18 cellular contexts compared by ENCODE assay signal in genomic region chr22:44086759-44087158, GRCh38.
A peak's percentile ranks its signal among the peaks of the same experiment; 100 is the strongest.
DNase-seq lines count a peak whose midpoint lies in the region; ATAC-seq and TF ChIP-seq lines count a peak whose summit lies in the region.
"Had no signal": no experiment of that assay in that cellular context is flagged by ENCODE, and none has a peak within 500 bp of the region (broad histone marks: within the 10 kb centered on the region; RNA-seq: fewer than 3 reads in every experiment).

No MANE protein-coding gene starts in this region.

- no peaks in the 10 kb centered on the region for H3K9me3 ChIP-seq in adrenal gland (replicated peaks in 1 of 3)
- no peaks in the 10 kb centered on the region for H3K9me3 ChIP-seq in fibroblast of lung (ENCODE audit: control insufficient read depth, insufficient read depth, low read depth, low read length)
- peaks cover 3% of the 10 kb centered on the region for H3K9me3 ChIP-seq in suprapubic skin
- H3K9me3 ChIP-seq: SJCRH30, thoracic aorta had no signal

- intact Hi-C loops in adrenal gland (cut with DNase I) = no loop called here

- H3K27ac ChIP-seq in adrenal gland (peak overlapping the region in 3 of 5 donors; percentile 34 to 81 (median 74)), fibroblast of lung (ENCODE audit: insufficient read depth, low read length) (peak overlapping the region; percentile 2), suprapubic skin (peak overlapping the region; percentile 9)
- H3K27ac ChIP-seq: SJCRH30, thoracic aorta had no signal

- WGBS in adrenal gland, 4 donors = 50 to 55% (median 53%) methylated on average over 7 of the region's 7 CpGs
- 55% methylated on average over 7 of the region's 7 CpGs for WGBS in suprapubic skin

- H3K9ac ChIP-seq in fibroblast of lung (ENCODE audit: insufficient read depth, low read length) = no peak overlapping the region

- DNase-seq in adrenal gland = no peak
- DNase-seq in fibroblast of lung (ENCODE audit: low read depth in 2 of 2) = no peak
- DNase-seq in nephron progenitor cell = no peak
- DNase-seq in suprapubic skin (ENCODE audit: low spot score in 2 of 2) = no peak
- DNase-seq in NK-92 treated with Interleukin-12 subunit alpha and Interleukin-12 subunit beta, amount 100 ng/mL, for 24 hours (lab: John Stamatoyannopoulos, UW) = no peak
- no peak for DNase-seq in activated naive CD4-positive, alpha-beta T cell treated with anti-CD3 and anti-CD28 coated beads, Interleukin-2, amount 50 U/mL, for 16 hours
- DNase-seq: activated CD8-positive, alpha-beta memory T cell treated with anti-CD3 and anti-CD28 coated beads, Interleukin-2, amount 50 U/mL, for 4 hours; activated effector memory CD4-positive, alpha-beta T cell treated with anti-CD3 and anti-CD28 coated beads, Interleukin-2, amount 50 U/mL, for 16 hours; caudate nucleus; DND-41; GOT3; kidney glomerular epithelial cell; MM.1S; NCI-H226; SJCRH30; T-helper 2 cell had no signal

- H3K36me3 Mint-ChIP-seq in nephron progenitor cell (ENCODE audit: low read depth) = peaks cover 10% of the 10 kb centered on the region

- H3K36me3 ChIP-seq in adrenal gland (replicated peaks in 1 of 2) = no peaks in the 10 kb centered on the region
- no peaks in the 10 kb centered on the region for H3K36me3 ChIP-seq in fibroblast of lung (ENCODE audit: control insufficient read depth, insufficient read depth, low read length)
- H3K36me3 ChIP-seq in suprapubic skin = no peaks in the 10 kb centered on the region
- H3K36me3 ChIP-seq: SJCRH30, thoracic aorta had no signal

- no peak for ATAC-seq in HG02678 (IDR thresholded peaks at IDR 0.05; ENCODE audit: unreplicated experiment)

- no peak for TF ChIP-seq EP300 in suprapubic skin (IDR thresholded peaks at IDR 0.05)

- H3K4me1 ChIP-seq in adrenal gland (replicated peaks in 1 of 2) (peaks cover 24 to 41% of the 10 kb centered on the region in 2 donors), fibroblast of lung (ENCODE audit: control insufficient read depth, extremely low read depth, insufficient read depth, low read length) (no peaks in the 10 kb centered on the region), suprapubic skin (peaks cover 41% of the 10 kb centered on the region)
- H3K4me1 ChIP-seq: SJCRH30 had no signal

- H3K27ac Mint-ChIP-seq in nephron progenitor cell = peak overlapping the region; percentile 75

- H3K9me3 Mint-ChIP-seq in nephron progenitor cell = peaks cover 15% of the 10 kb centered on the region

- H2AFZ ChIP-seq in fibroblast of lung (ENCODE audit: low read length) = peak overlapping the region; percentile 0

- H3K79me2 ChIP-seq in fibroblast of lung (ENCODE audit: control insufficient read depth, insufficient read depth, low read length) = no peaks in the 10 kb centered on the region

- TF ChIP-seq CTCF in adrenal gland (IDR thresholded peaks at IDR 0.05) (no peak), fibroblast of lung (conservative IDR thresholded peaks at IDR 0.05 in 1 of 2, IDR thresholded peaks at IDR 0.05 in 1 of 2; ENCODE audit: low read depth in 1 of 2, low read length in 2 of 2) (no peak), nephron progenitor cell (IDR thresholded peaks at IDR 0.05) (no peak), suprapubic skin (IDR thresholded peaks at IDR 0.05) (no peak)

- H4K20me1 ChIP-seq in fibroblast of lung (ENCODE audit: control insufficient read depth, extremely low read depth, insufficient read depth, low read length) = no peaks in the 10 kb centered on the region

- peaks cover 10% of the 10 kb centered on the region for H3K27me3 Mint-ChIP-seq in nephron progenitor cell (ENCODE audit: low read depth, poor library complexity)

- TF ChIP-seq POLR2A in adrenal gland (IDR thresholded peaks at IDR 0.05) = no peak
- TF ChIP-seq POLR2A in suprapubic skin (IDR thresholded peaks at IDR 0.05) = no peak

- no peak overlapping the region for H3K4me3 Mint-ChIP-seq in nephron progenitor cell

- H3K4me1 Mint-ChIP-seq in nephron progenitor cell = peaks cover 46% of the 10 kb centered on the region

- no peak overlapping the region for H3K4me3 ChIP-seq in adrenal gland
- H3K4me3 ChIP-seq in fibroblast of lung (replicated peaks in 1 of 4; ENCODE audit: control extremely low read depth in 1 of 4, insufficient read depth in 1 of 4, low read depth in 3 of 4, low read length in 4 of 4) = peak overlapping the region in 1 of 4 experiments; percentile 16
- peak overlapping the region; percentile 12 for H3K4me3 ChIP-seq in suprapubic skin
- H3K4me3 ChIP-seq: SJCRH30, thoracic aorta had no signal

- H3K4me2 ChIP-seq in fibroblast of lung (ENCODE audit: extremely low read depth, insufficient read depth, low read length) = no peak overlapping the region

- H3K27me3 ChIP-seq in adrenal gland (no peaks in the 10 kb centered on the region), fibroblast of lung (ENCODE audit: control insufficient read depth, insufficient read depth, low read length) (no peaks in the 10 kb centered on the region), suprapubic skin (no peaks in the 10 kb centered on the region)
- H3K27me3 ChIP-seq: SJCRH30 had no signal

Comparison
In these comparisons a context has a peak if more than half of its experiments do, and no peak if none do; other contexts are left out.
1. H3K27ac ChIP-seq: peak in every context shown above with its lines; median percentile 74 in adrenal gland; 9 in suprapubic skin; 2 in fibroblast of lung.